1 cellular context compared by ENCODE assay signal in the genomic region with DNA sequence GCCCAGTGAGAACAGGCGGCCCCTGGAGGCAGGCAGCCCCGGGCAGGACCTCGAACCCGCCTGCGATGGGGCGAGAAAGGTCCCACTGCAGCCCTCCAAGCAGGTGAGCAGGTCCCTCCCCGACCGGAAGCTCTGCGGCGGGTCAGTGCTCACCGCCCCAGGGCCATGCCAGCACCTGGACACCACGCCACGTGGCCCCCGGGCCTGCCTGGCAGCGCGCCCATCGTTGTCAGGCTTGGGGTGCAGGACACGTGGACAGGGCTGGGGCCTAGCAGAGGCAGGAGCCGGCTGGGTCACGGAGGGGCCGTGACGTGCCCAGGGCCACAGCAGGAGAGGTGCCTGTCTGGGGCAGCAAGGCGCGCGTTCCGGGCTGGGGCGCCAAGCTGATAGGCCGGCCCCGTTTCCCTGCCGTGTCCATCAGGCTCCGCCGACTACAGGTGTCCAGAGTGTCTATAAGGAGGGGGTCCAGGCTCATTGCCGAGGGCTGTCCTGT.
TF ChIP-seq lines count a peak whose summit lies in the region.

No MANE protein-coding gene starts in this region.

TF ChIP-seq in HepG2, 621 proteins besides CTCF, POLR2A, EP300 and RAD21:
- TF ChIP-seq AGO2 (optimal IDR thresholded peaks at IDR 0.05; ENCODE audit: low read depth, low read length), result peak; percentile 16
- TF ChIP-seq, protein P1, sequence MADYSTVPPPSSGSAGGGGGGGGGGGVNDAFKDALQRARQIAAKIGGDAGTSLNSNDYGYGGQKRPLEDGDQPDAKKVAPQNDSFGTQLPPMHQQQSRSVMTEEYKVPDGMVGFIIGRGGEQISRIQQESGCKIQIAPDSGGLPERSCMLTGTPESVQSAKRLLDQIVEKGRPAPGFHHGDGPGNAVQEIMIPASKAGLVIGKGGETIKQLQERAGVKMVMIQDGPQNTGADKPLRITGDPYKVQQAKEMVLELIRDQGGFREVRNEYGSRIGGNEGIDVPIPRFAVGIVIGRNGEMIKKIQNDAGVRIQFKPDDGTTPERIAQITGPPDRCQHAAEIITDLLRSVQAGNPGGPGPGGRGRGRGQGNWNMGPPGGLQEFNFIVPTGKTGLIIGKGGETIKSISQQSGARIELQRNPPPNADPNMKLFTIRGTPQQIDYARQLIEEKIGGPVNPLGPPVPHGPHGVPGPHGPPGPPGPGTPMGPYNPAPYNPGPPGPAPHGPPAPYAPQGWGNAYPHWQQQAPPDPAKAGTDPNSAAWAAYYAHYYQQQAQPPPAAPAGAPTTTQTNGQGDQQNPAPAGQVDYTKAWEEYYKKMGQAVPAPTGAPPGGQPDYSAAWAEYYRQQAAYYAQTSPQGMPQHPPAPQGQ (CRISPR knock-in tag; IDR thresholded peaks at IDR 0.05; ENCODE audit: borderline replicate concordance), result no peak
